1 cellular context compared by ENCODE assay signal in the genomic region with DNA sequence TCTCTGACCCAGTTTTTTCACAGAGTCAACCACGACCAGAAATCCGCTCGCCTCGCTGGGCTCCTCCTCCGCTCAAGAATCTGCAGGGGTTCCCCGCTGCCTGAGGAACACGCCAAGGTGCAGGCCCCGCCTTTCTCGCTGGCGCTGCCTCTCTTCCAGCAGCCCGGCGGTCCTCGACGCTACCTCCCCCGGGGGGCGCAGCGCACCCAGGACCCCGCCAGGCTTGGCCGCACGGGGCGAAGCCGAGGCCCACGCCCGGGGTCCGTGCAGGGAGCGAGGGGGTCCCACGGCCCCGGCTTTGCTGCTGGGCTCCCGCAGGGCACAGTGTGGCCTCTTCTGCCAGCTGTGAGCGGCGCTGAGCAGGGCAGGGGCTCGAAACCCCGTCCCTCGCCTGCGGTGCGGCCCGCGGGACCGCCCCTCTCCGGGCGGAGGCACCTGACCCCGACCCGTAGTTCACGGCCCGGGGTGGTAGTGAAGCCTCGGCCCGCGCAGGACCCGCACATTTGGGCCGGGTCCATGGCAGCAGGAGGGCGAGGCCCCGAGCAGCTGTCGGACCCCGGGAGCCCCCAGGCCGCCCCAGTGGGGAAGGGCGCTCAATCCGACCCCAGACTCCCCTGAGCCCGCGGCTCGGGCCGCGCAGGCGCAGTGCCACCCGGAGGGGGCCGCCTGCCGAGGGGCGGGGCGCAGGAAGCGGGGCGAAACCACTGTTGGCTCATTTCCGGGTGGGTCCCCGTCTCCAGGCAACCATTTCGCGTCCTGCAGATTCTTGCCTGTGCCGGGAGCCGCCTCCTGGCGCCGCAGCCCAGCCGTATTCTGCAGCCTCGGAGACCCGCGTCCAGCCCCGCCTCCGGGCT.
TF ChIP-seq lines count a peak whose summit lies in the region.

No MANE protein-coding gene starts in this region.

TF ChIP-seq in K562, 482 proteins besides CTCF, POLR2A, EP300 and RAD21 (continued from another document and continues in another):
- TF ChIP-seq, protein P1, sequence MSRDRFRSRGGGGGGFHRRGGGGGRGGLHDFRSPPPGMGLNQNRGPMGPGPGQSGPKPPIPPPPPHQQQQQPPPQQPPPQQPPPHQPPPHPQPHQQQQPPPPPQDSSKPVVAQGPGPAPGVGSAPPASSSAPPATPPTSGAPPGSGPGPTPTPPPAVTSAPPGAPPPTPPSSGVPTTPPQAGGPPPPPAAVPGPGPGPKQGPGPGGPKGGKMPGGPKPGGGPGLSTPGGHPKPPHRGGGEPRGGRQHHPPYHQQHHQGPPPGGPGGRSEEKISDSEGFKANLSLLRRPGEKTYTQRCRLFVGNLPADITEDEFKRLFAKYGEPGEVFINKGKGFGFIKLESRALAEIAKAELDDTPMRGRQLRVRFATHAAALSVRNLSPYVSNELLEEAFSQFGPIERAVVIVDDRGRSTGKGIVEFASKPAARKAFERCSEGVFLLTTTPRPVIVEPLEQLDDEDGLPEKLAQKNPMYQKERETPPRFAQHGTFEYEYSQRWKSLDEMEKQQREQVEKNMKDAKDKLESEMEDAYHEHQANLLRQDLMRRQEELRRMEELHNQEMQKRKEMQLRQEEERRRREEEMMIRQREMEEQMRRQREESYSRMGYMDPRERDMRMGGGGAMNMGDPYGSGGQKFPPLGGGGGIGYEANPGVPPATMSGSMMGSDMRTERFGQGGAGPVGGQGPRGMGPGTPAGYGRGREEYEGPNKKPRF (IDR thresholded peaks at IDR 0.05; ENCODE audit: low read depth, low read length), result no peak
- TF ChIP-seq PTRF (tag; IDR thresholded peaks at IDR 0.05), result no peak
- no peak for TF ChIP-seq ADNP (tag; IDR thresholded peaks at IDR 0.05)
- TF ChIP-seq MAZ (CRISPR knock-in tag; conservative IDR thresholded peaks at IDR 0.05 in 1 of 2, IDR thresholded peaks at IDR 0.05 in 1 of 2), result peak; percentile 87 to 90; a peak in 3 of 4 replicates
- TF ChIP-seq CHCHD3 (CRISPR knock-in tag; IDR thresholded peaks at IDR 0.05), result 0 out of 2 replicates have a peak, but pooled peaks have one; percentile 17
- TF ChIP-seq SNIP1 (IDR thresholded peaks at IDR 0.05; ENCODE audit: low read depth), result no peak
- TF ChIP-seq, protein P2, sequence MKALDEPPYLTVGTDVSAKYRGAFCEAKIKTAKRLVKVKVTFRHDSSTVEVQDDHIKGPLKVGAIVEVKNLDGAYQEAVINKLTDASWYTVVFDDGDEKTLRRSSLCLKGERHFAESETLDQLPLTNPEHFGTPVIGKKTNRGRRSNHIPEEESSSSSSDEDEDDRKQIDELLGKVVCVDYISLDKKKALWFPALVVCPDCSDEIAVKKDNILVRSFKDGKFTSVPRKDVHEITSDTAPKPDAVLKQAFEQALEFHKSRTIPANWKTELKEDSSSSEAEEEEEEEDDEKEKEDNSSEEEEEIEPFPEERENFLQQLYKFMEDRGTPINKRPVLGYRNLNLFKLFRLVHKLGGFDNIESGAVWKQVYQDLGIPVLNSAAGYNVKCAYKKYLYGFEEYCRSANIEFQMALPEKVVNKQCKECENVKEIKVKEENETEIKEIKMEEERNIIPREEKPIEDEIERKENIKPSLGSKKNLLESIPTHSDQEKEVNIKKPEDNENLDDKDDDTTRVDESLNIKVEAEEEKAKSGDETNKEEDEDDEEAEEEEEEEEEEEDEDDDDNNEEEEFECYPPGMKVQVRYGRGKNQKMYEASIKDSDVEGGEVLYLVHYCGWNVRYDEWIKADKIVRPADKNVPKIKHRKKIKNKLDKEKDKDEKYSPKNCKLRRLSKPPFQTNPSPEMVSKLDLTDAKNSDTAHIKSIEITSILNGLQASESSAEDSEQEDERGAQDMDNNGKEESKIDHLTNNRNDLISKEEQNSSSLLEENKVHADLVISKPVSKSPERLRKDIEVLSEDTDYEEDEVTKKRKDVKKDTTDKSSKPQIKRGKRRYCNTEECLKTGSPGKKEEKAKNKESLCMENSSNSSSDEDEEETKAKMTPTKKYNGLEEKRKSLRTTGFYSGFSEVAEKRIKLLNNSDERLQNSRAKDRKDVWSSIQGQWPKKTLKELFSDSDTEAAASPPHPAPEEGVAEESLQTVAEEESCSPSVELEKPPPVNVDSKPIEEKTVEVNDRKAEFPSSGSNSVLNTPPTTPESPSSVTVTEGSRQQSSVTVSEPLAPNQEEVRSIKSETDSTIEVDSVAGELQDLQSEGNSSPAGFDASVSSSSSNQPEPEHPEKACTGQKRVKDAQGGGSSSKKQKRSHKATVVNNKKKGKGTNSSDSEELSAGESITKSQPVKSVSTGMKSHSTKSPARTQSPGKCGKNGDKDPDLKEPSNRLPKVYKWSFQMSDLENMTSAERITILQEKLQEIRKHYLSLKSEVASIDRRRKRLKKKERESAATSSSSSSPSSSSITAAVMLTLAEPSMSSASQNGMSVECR (CRISPR knock-in tag; IDR thresholded peaks at IDR 0.05), result peak; percentile 64; the same call in 1 of the 2 replicates
- no peak for TF ChIP-seq GTF2E2 (tag; IDR thresholded peaks at IDR 0.05)
- TF ChIP-seq FOXA1 (IDR thresholded peaks at IDR 0.05; ENCODE audit: borderline replicate concordance), result no peak
- no peak for TF ChIP-seq TAF7 (tag; IDR thresholded peaks at IDR 0.05)
- TF ChIP-seq PCBP1 (IDR thresholded peaks at IDR 0.05; ENCODE audit: low read depth, low read length, poor library complexity, severe bottlenecking), result peak; percentile 13
- no peak for TF ChIP-seq RUNX1 (IDR thresholded peaks at IDR 0.05; ENCODE audit: low read depth)
- TF ChIP-seq SAFB (IDR thresholded peaks at IDR 0.05; ENCODE audit: borderline replicate concordance, low read depth, low read length), result no peak
- TF ChIP-seq ZNF551 (CRISPR knock-in tag; IDR thresholded peaks at IDR 0.05), result no peak
- no peak for TF ChIP-seq FOXK1 (CRISPR knock-in tag; IDR thresholded peaks at IDR 0.05; ENCODE audit: borderline replicate concordance)
- no peak for TF ChIP-seq EP400 (IDR thresholded peaks at IDR 0.05)
- TF ChIP-seq RBM15 (IDR thresholded peaks at IDR 0.05; ENCODE audit: insufficient read depth, low read length), result no peak
- no peak for TF ChIP-seq ZNF764 (CRISPR knock-in tag; IDR thresholded peaks at IDR 0.05; ENCODE audit: low read depth)
- peak; percentile 59 to 76; a peak in 3 of 4 replicates for TF ChIP-seq NONO (IDR thresholded peaks at IDR 0.05; ENCODE audit: low read depth in 2 of 2, low read length in 1 of 2)
- no peak for TF ChIP-seq BRCA1 (IDR thresholded peaks at IDR 0.05)
- no peak for TF ChIP-seq BRCA1 (CRISPR knock-in tag; IDR thresholded peaks at IDR 0.05)
- TF ChIP-seq KLF6 (CRISPR knock-in tag; IDR thresholded peaks at IDR 0.05; ENCODE audit: borderline replicate concordance), result no peak
- TF ChIP-seq, protein P3, sequence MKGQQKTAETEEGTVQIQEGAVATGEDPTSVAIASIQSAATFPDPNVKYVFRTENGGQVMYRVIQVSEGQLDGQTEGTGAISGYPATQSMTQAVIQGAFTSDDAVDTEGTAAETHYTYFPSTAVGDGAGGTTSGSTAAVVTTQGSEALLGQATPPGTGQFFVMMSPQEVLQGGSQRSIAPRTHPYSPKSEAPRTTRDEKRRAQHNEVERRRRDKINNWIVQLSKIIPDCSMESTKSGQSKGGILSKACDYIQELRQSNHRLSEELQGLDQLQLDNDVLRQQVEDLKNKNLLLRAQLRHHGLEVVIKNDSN (CRISPR knock-in tag; IDR thresholded peaks at IDR 0.05), result peak; percentile 37; the same call in 1 of the 2 replicates
- TF ChIP-seq, protein P4, sequence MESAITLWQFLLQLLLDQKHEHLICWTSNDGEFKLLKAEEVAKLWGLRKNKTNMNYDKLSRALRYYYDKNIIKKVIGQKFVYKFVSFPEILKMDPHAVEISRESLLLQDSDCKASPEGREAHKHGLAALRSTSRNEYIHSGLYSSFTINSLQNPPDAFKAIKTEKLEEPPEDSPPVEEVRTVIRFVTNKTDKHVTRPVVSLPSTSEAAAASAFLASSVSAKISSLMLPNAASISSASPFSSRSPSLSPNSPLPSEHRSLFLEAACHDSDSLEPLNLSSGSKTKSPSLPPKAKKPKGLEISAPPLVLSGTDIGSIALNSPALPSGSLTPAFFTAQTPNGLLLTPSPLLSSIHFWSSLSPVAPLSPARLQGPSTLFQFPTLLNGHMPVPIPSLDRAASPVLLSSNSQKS (CRISPR knock-in tag; IDR thresholded peaks at IDR 0.05), result no peak
- TF ChIP-seq ZNF124 (CRISPR knock-in tag; IDR thresholded peaks at IDR 0.05), result no peak
- TF ChIP-seq ZNF316 (IDR thresholded peaks at IDR 0.05), result no peak
- TF ChIP-seq, protein P5, sequence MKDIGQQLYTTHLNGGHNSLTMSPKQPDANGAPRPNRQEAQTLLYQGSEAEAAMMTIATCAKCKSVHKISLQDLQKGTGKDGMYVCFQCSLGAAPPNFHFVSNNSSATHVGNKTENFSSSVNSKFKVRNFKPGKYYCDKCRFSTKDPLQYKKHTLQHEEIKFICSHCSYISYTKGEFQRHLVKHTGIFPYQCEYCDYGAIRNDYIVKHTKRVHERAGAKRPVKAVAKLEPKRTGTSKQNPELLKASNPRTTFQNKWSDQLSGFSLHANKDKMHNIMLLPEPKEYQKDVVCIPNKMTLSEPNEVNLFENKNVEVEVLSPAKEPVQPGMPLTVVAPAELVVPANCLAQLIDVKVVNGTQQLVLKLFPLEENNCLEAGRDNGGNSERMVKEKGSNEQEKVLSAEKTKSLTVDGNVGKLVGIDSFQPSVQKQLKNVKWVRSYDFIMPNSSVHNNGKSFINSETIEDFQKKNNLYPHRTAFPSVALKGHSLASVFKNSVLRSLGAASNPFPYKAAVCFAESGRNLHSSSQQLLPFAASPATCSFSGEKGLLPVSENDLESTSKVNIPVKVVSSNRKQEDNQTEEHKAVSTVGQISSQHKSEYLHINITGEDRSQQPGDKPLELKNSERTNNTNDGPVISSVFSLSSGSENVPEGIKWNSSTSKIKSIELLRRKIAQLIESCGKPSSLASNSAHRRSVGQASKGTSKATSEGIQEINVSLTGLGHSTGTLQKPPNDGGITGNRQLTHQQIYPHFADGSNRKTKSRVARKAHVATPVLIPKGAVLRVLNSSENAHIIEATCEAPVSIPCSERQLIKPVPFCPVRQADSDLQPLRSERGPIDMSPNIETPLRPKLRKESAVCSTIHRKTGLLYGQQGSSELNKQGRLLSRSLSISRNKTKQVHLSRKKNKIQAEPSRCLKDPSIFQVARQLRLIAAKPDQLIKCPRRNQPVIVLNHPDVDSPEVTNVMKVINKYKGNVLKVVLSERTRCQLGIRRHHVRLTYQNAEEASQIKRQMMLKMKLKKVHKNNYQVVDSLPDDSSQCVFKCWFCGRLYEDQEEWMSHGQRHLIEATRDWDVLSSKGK (CRISPR knock-in tag; IDR thresholded peaks at IDR 0.05), result no peak
- TF ChIP-seq, protein P6, sequence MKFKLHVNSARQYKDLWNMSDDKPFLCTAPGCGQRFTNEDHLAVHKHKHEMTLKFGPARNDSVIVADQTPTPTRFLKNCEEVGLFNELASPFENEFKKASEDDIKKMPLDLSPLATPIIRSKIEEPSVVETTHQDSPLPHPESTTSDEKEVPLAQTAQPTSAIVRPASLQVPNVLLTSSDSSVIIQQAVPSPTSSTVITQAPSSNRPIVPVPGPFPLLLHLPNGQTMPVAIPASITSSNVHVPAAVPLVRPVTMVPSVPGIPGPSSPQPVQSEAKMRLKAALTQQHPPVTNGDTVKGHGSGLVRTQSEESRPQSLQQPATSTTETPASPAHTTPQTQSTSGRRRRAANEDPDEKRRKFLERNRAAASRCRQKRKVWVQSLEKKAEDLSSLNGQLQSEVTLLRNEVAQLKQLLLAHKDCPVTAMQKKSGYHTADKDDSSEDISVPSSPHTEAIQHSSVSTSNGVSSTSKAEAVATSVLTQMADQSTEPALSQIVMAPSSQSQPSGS (CRISPR knock-in tag; IDR thresholded peaks at IDR 0.05), result no peak
- no peak for TF ChIP-seq ZNF311 (CRISPR knock-in tag; IDR thresholded peaks at IDR 0.05)
- no peak for TF ChIP-seq TOE1 (IDR thresholded peaks at IDR 0.05; ENCODE audit: borderline replicate concordance)
- no peak for TF ChIP-seq TOE1 (CRISPR knock-in tag; IDR thresholded peaks at IDR 0.05; ENCODE audit: borderline replicate concordance, low read depth)
